ENCODE assay signal across 1 cellular context in genomic region chr5:36442352-36442751, GRCh38.
TF ChIP-seq lines count a peak whose summit lies in the region.

No MANE protein-coding gene starts in this region.

TF ChIP-seq in K562, 482 proteins besides CTCF, POLR2A, EP300 and RAD21 (continued from another document):
- TF ChIP-seq, protein P1, sequence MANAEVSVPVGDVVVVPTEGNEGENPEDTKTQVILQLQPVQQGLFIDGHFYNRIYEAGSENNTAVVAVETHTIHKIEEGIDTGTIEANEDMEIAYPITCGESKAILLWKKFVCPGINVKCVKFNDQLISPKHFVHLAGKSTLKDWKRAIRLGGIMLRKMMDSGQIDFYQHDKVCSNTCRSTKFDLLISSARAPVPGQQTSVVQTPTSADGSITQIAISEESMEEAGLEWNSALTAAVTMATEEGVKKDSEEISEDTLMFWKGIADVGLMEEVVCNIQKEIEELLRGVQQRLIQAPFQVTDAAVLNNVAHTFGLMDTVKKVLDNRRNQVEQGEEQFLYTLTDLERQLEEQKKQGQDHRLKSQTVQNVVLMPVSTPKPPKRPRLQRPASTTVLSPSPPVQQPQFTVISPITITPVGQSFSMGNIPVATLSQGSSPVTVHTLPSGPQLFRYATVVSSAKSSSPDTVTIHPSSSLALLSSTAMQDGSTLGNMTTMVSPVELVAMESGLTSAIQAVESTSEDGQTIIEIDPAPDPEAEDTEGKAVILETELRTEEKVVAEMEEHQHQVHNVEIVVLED (CRISPR knock-in tag; IDR thresholded peaks at IDR 0.05) = no peak
- TF ChIP-seq ZNF444 (CRISPR knock-in tag; IDR thresholded peaks at IDR 0.05) (0 out of 2 replicates have a peak, but pooled peaks have one; percentile 32), NFE2L1 (tag; IDR thresholded peaks at IDR 0.05; ENCODE audit: borderline replicate concordance, low read depth) (peak; percentile 42; the same call in 1 of the 2 replicates), CBFA2T3 (IDR thresholded peaks at IDR 0.05) (peak; percentile 95), XRCC5 (IDR thresholded peaks at IDR 0.05; ENCODE audit: low read depth, low read length) (0 out of 2 replicates have a peak, but pooled peaks have one; percentile 30), HSF4 (CRISPR knock-in tag; IDR thresholded peaks at IDR 0.05; ENCODE audit: borderline replicate concordance) (peak; percentile 87), ATF4 (CRISPR knock-in tag; IDR thresholded peaks at IDR 0.05) (peak; percentile 64), ZNF124 (CRISPR knock-in tag; IDR thresholded peaks at IDR 0.05) (no peak), BCL6 (CRISPR knock-in tag; IDR thresholded peaks at IDR 0.05) (0 out of 2 replicates have a peak, but pooled peaks have one; percentile 43), RNF2 (IDR thresholded peaks at IDR 0.05) (peak; percentile 45; the same call in 1 of the 2 replicates), GTF2E2 (tag; IDR thresholded peaks at IDR 0.05) (peak; percentile 13; the same call in 1 of the 2 replicates), ATF7 (IDR thresholded peaks at IDR 0.05) (0 out of 2 replicates have a peak, but pooled peaks have one; percentile 28), ILK (tag; IDR thresholded peaks at IDR 0.05; ENCODE audit: borderline replicate concordance, low read depth) (peak; percentile 64; the same call in 1 of the 2 replicates)
